In genomic region chr9:129609486-129610192, GRCh38 we compare ENCODE assay signal across 8 cellular contexts.
A peak's percentile ranks its signal among the peaks of the same experiment; 100 is the strongest.
DNase-seq lines count a peak whose midpoint lies in the region; ATAC-seq and TF ChIP-seq lines count a peak whose summit lies in the region.

No MANE protein-coding gene starts in this region.

- H3K4me3 ChIP-seq in AG09309 (ENCODE audit: control insufficient read depth, low read depth, low read length) = peak overlapping the region; percentile 26

- DNase-seq in AG09309 (ENCODE audit: low read depth) (no peak), MV-4-11 (lab: John Stamatoyannopoulos, UW) (peak; percentile 18), activated gamma-delta T cell (lab: John Stamatoyannopoulos, UW) (peak; percentile 43), germinal center (ENCODE audit: low spot score) (peak; percentile 42), retina (peak; percentile 73)

- no peak for TF ChIP-seq CTCF in AG09309 (IDR thresholded peaks at IDR 0.05; ENCODE audit: control insufficient read depth, insufficient read depth, low read depth, low read length, missing control alignments)

- ATAC-seq in HG02840 (IDR thresholded peaks at IDR 0.05; ENCODE audit: low FRiP score, unreplicated experiment) (no peak), GM18519 (IDR thresholded peaks at IDR 0.05; ENCODE audit: low FRiP score, unreplicated experiment) (no peak), HG02970 (IDR thresholded peaks at IDR 0.05; ENCODE audit: low FRiP score, unreplicated experiment) (no peak)
